In genomic region chr6:138451043-138451442, GRCh38 we compare ENCODE assay signal across 1 cellular context.
TF ChIP-seq lines count a peak whose summit lies in the region.

No MANE protein-coding gene starts in this region.

TF ChIP-seq in H1, 55 proteins besides CTCF, POLR2A, EP300 and RAD21:
- TF ChIP-seq KDM1A (IDR thresholded peaks at IDR 0.05; ENCODE audit: borderline replicate concordance, low read length): peak; percentile 66; the same call in 1 of the 2 replicates
- no peak for TF ChIP-seq BRCA1 (IDR thresholded peaks at IDR 0.05; ENCODE audit: low read depth, low read length)
TF ChIP-seq in H1: peak in this region for 1.
